23 cellular contexts compared by ENCODE assay signal in genomic region chr7:138918176-138918575, GRCh38.
"Had no signal": no experiment of that assay in that cellular context is flagged by ENCODE, and none has a peak within 500 bp of the region (broad histone marks: within the 10 kb centered on the region; RNA-seq: fewer than 3 reads in every experiment).

No MANE protein-coding gene starts in this region.

- ATAC-seq: HepG2, SK-N-SH treated with all-trans-retinoic acid at 6 μM for 48 hours had no signal

- H3K4me1 ChIP-seq: SJCRH30 had no signal

- H3K27ac ChIP-seq: RWPE1, SJCRH30 had no signal

- H3K4me3 ChIP-seq: MG63, SJCRH30 had no signal

- H3K9me3 ChIP-seq: MG63 had no signal

- H3K36me3 ChIP-seq: MG63 had no signal

- DNase-seq: IMR-90, Karpas-422, KG1, MG63, NCI-H1092, NCI-H1105 treated with DMSO at 0.1 percent for 48 hours, NCI-H1417 treated with DMSO at 0.1 percent for 48 hours, NCI-H146, NCI-H1694 treated with DMSO at 0.1 percent for 48 hours, NCI-H1930, NCI-H2081, NCI-H2171, NCI-H226, NCI-H446, NCI-H510A, NCI-H524 treated with DMSO at 0.1 percent for 48 hours, NCI-H69, NCI-H774, SHP77, SJCRH30 had no signal

- H3K27me3 ChIP-seq: MG63, SJCRH30 had no signal
